ENCODE assay signal across 25 cellular contexts in the genomic region with DNA sequence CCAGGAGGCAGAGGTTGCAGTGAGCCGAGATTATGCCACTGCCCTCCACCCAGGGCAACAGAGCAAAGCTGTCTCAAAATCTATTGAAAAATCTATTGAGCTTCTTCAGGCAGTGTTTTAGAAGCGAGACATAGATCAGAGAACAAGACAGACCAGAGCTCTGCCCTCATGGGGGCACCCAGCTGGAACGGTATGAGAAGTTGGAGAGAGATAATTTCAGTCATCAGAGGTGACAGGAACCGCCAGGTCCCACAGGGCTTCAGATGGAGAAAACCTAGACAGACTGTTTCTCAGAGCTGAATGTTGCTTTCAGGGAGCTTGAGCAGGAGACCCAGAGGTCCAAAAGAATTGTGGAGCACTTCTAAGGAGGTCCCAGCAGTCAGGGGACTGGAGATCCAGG. TPM values are rescaled to one million over a fixed set of nuclear protein-coding genes. Genes with fewer than 3 reads are reported as not detected.
"Had no signal": no experiment of that assay in that cellular context is flagged by ENCODE, and none has a peak within 500 bp of the region (broad histone marks: within the 10 kb centered on the region; RNA-seq: fewer than 3 reads in every experiment).

No MANE protein-coding gene starts in this region.

- H3K9me3 ChIP-seq: ovary, right lobe of liver, testis, uterus had no signal

- DNase-seq: cerebellar nuclear complex; cortex of kidney; effector memory CD8-positive, alpha-beta T cell; hypothalamus; left colon; left ventricle myocardium superior; lower lobe of right lung; natural killer cell; occipital lobe; ovary; right lobe of liver; small intestine; stimulated activated CD4-positive, alpha-beta T cell treated with anti-CD3 and anti-CD28 coated beads, Interleukin-12 subunit alpha, Interleukin-12 subunit beta, amount 100 ng/mL, for 4 hours; stimulated activated CD4-positive, alpha-beta T cell treated with anti-CD3 and anti-CD28 coated beads, Interleukin-1b, Interleukin-23, amount 100 ng/mL, for 48 hours; stimulated activated CD4-positive, alpha-beta T cell treated with anti-CD3 and anti-CD28 coated beads, Interleukin-4, amount 100 ng/mL, for 1 hour; stimulated activated CD8-positive, alpha-beta memory T cell treated with anti-CD3 and anti-CD28 coated beads, Interleukin-4, amount 100 ng/mL, for 48 hours; stimulated activated naive CD4-positive, alpha-beta T cell treated with Interleukin-2 at 50 U/mL for 16 hours; substantia nigra; testis; upper lobe of left lung; uterus had no signal

- FAIRE-seq: endometrium, frontal cortex, keratinocyte, small intestine had no signal

- H3K36me3 ChIP-seq: lower lobe of right lung, ovary, right lobe of liver, tibial nerve, upper lobe of left lung, uterus had no signal

- H3K4me3 ChIP-seq: lower lobe of right lung, ovary, right lobe of liver, testis, tibial nerve, upper lobe of left lung, uterus had no signal

- H3K27me3 ChIP-seq: ovary, right lobe of liver, testis, tibial nerve, upper lobe of left lung, uterus had no signal

- H3K4me1 ChIP-seq: lower lobe of right lung, right lobe of liver, testis, tibial nerve, upper lobe of left lung, uterus had no signal

- H3K27ac ChIP-seq: lower lobe of right lung, ovary, right lobe of liver, testis, tibial nerve, upper lobe of left lung, uterus had no signal

RNA-seq across cellular contexts. Expression of a gene that starts 14.2 kb away (rescaled TPM):
- total RNA-seq: natural killer cell had no signal
